20 cellular contexts compared by ENCODE assay signal in genomic region chr5:32283061-32283460, GRCh38.
"Had no signal": no experiment of that assay in that cellular context is flagged by ENCODE, and none has a peak within 500 bp of the region (broad histone marks: within the 10 kb centered on the region; RNA-seq: fewer than 3 reads in every experiment).

No MANE protein-coding gene starts in this region.

- H3K4me3 Mint-ChIP-seq: activated CD4-positive, alpha-beta T cell treated with anti-CD3 and anti-CD28 coated beads, Interleukin-2, amount 10 ng/mL, durations not matched to agents 7 days and 5 days; activated CD8-positive, alpha-beta T cell treated with anti-CD3 and anti-CD28 coated beads, Interleukin-2, amount 10 ng/mL, durations not matched to agents 7 days and 5 days; activated naive CD8-positive, alpha-beta T cell treated with anti-CD3 and anti-CD28 coated beads for 36 hours; endodermal cell; naive thymus-derived CD4-positive, alpha-beta T cell had no signal

- DNase-seq: activated CD4-positive, alpha-beta T cell treated with anti-CD3 and anti-CD28 coated beads, Interleukin-2, amount 10 ng/mL, durations not matched to agents 7 days and 5 days; activated CD8-positive, alpha-beta T cell treated with anti-CD3 and anti-CD28 coated beads, Interleukin-2, amount 10 ng/mL, durations not matched to agents 7 days and 5 days; activated naive CD4-positive, alpha-beta T cell treated with Interleukin-2 at 50 U/mL for 16 hours; cortex of kidney; endodermal cell; heart left ventricle; islet precursor cell; left colon; lower lobe of right lung; naive thymus-derived CD4-positive, alpha-beta T cell; pancreas; right cardiac atrium; stimulated activated CD4-positive, alpha-beta T cell treated with anti-CD3 and anti-CD28 coated beads, Interleukin-12 subunit alpha, Interleukin-12 subunit beta, amount 100 ng/mL, for 4 hours; stimulated activated CD4-positive, alpha-beta T cell treated with anti-CD3 and anti-CD28 coated beads, Interleukin-4, amount 100 ng/mL, for 4 hours; substantia nigra; tibial artery had no signal

- H3K27me3 ChIP-seq: breast epithelium, heart left ventricle, pancreas, tibial artery had no signal

- H3K27ac ChIP-seq: heart left ventricle, lower lobe of right lung, tibial artery had no signal

- H3K27me3 Mint-ChIP-seq: activated CD4-positive, alpha-beta T cell treated with anti-CD3 and anti-CD28 coated beads, Interleukin-2, amount 10 ng/mL, durations not matched to agents 7 days and 5 days; activated naive CD8-positive, alpha-beta T cell treated with anti-CD3 and anti-CD28 coated beads for 36 hours; naive thymus-derived CD4-positive, alpha-beta T cell; stimulated activated naive CD8-positive, alpha-beta T cell treated with anti-CD3 and anti-CD28 coated beads, Interleukin-15, Interleukin-2, amounts not matched to agents 100 ng/mL and 50 ng/mL, for 24 hours had no signal

- H3K27ac Mint-ChIP-seq: activated CD8-positive, alpha-beta T cell treated with anti-CD3 and anti-CD28 coated beads, Interleukin-2, amount 10 ng/mL, durations not matched to agents 7 days and 5 days; endodermal cell had no signal

- H3K9me3 ChIP-seq: breast epithelium, heart left ventricle, lower lobe of right lung, pancreas, tibial artery had no signal

- H3K9me3 Mint-ChIP-seq: activated T-helper 2 cell treated with anti-CD3 and anti-CD28 coated beads, Interferon-gamma antibody, Interleukin-2, Interleukin-4, amounts not matched to agents 10 μg/mL and 5 μg/mL and 100 μg/mL, durations not matched to agents 14 hours and 24 hours and 36 hours; endodermal cell; stimulated activated naive CD8-positive, alpha-beta T cell treated with anti-CD3 and anti-CD28 coated beads, Interleukin-15, Interleukin-2, amounts not matched to agents 100 ng/mL and 50 ng/mL, for 24 hours had no signal

- H3K36me3 ChIP-seq: breast epithelium, pancreas had no signal

- H3K4me3 ChIP-seq: breast epithelium, heart left ventricle, lower lobe of right lung, pancreas, tibial artery had no signal

- ATAC-seq: heart left ventricle, left colon, right cardiac atrium had no signal

- H3K4me1 ChIP-seq: breast epithelium had no signal
